In the genomic region with DNA sequence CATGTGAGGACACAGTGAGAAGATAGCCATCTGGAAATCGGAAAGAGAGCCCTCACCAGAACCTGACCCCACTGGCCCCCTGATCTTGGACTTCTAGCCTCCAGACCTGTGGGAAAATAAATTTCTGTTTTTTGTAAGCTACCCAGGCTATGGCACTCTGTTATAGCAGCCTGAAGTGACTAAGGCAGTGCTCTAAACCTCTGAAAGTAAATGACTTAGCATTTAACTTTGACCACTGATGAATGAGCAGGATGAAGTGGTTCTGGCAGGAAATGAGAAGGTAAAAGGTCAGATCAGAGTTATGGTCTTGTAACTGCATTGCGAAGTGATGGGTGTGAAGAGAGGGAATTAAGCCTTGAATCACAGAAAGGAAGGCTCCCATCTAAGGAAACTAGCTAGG, we compare ENCODE assay signal across 8 cellular contexts. TPM values are rescaled to one million over a fixed set of nuclear protein-coding genes. Genes with fewer than 3 reads are reported as not detected.
A peak's percentile ranks its signal among the peaks of the same experiment; 100 is the strongest.
DNase-seq lines count a peak whose midpoint lies in the region; ATAC-seq and TF ChIP-seq lines count a peak whose summit lies in the region.

No MANE protein-coding gene starts in this region.

- no peak overlapping the region for H3K4me3 ChIP-seq in RWPE2 (ENCODE audit: severe bottlenecking)

- H3K4me1 Mint-ChIP-seq in nephron progenitor cell = peaks cover 30% of the 10 kb centered on the region

- H3K9me3 Mint-ChIP-seq in nephron progenitor cell = no peaks in the 10 kb centered on the region

- ATAC-seq in GM18519 (IDR thresholded peaks at IDR 0.05; ENCODE audit: low FRiP score, unreplicated experiment) (peak; percentile 58), HG02852 (IDR thresholded peaks at IDR 0.05; ENCODE audit: unreplicated experiment) (peak; percentile 33), RWPE2 (ENCODE audit: low read depth) (peak; percentile 39), omental fat pad (ENCODE audit: low FRiP score) (no peak)

- peaks cover 23% of the 10 kb centered on the region for H3K4me1 ChIP-seq in RWPE2 (ENCODE audit: insufficient read depth, poor library complexity, severe bottlenecking)

- no peaks in the 10 kb centered on the region for H3K36me3 Mint-ChIP-seq in nephron progenitor cell (ENCODE audit: low read depth)

- no peaks in the 10 kb centered on the region for H3K36me3 ChIP-seq in RWPE2 (ENCODE audit: low read depth)

- H3K27me3 Mint-ChIP-seq in nephron progenitor cell (ENCODE audit: low read depth, poor library complexity) = peaks cover 3% of the 10 kb centered on the region

- no peaks in the 10 kb centered on the region for H3K9me3 ChIP-seq in RWPE2 (ENCODE audit: severe bottlenecking)

- peak overlapping the region; percentile 8 for H3K27ac ChIP-seq in RWPE2 (ENCODE audit: poor library complexity, severe bottlenecking)

- peak overlapping the region; percentile 73 for H3K27ac Mint-ChIP-seq in nephron progenitor cell

- no peak overlapping the region for H3K4me3 Mint-ChIP-seq in nephron progenitor cell

- no peaks in the 10 kb centered on the region for H3K27me3 ChIP-seq in RWPE2 (ENCODE audit: insufficient read depth, poor library complexity, severe bottlenecking)

- TF ChIP-seq CTCF in RWPE2 (IDR thresholded peaks at IDR 0.05; ENCODE audit: poor library complexity, severe bottlenecking) (no peak), nephron progenitor cell (IDR thresholded peaks at IDR 0.05) (no peak), omental fat pad (IDR thresholded peaks at IDR 0.05) (no peak)

- no peak for DNase-seq in RWPE2 (ENCODE audit: low spot score)
- no peak for DNase-seq in nephron progenitor cell
- no peak for DNase-seq in omental fat pad (ENCODE audit: low spot score)
- no peak for DNase-seq in hippocampal formation (lab: John Stamatoyannopoulos, UW)
- no peak for DNase-seq in activated CD4-positive, alpha-beta T cell treated with anti-CD3 and anti-CD28 coated beads for 1 hour
- no peak for DNase-seq in hypothalamus (lab: John Stamatoyannopoulos, UW)

RNA-seq across cellular contexts. Expression of a gene that starts 17.0 kb away (rescaled TPM):
- 10 to 100 TPM; 11.8 to 23.4 (median 21.0) TPM for total RNA-seq in omental fat pad
